1 cellular context compared by ENCODE assay signal in the genomic region with DNA sequence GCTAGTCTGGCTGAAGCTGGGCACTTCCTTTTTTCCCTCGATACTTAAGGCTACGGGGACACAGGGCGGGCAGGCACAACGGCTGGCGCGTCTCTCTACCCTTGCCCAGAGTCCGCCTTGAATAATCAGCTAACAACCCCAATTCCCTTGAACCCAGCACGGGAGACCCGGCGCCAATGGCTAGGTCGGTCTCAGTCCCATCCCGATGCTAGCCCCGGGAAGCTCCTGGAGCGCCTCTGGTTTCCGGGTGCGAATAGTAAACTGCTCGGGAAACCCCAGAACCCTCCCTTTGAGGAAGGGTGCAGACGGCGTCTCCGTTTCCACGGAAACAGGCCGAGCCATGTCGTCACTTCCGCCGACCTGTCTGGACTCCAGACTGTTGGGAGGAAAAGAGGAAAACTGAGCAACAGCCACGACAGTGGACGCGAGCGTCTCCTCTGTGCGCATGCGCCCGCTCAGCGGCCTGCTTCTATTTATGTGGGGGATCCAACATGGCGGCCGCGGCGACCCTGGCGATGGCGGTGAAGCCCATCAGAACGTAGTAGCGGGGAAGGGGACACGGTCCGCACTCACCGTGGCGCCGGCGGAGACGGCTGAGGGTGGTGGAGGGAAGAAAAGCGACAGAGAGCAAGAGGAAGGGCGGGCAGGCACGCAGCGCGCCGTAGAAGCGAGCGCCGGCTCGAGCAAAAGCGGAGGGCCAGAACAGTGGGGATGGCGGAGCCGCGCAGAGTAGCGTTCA.
TF ChIP-seq lines count a peak whose summit lies in the region.

Gene UBN2 (plus strand): TSS at position 464 of the 739 bp plus-strand sequence. CDS start 248 bp downstream, at position 712.

TF ChIP-seq in K562, 482 proteins besides CTCF, POLR2A, EP300 and RAD21 (continued from another document and continues in another):
- TF ChIP-seq ZFP30 (CRISPR knock-in tag; IDR thresholded peaks at IDR 0.05; ENCODE audit: borderline replicate concordance) (no peak), ETV1 (tag; conservative IDR thresholded peaks at IDR 0.05; ENCODE audit: low read depth) (peak; percentile 83), RNF2 (IDR thresholded peaks at IDR 0.05) (no peak), PCBP1 (IDR thresholded peaks at IDR 0.05; ENCODE audit: low read depth, low read length, poor library complexity, severe bottlenecking) (peak; percentile 40), SNRNP70 (optimal IDR thresholded peaks at IDR 0.05; ENCODE audit: low read depth, low read length) (no peak), TOE1 (IDR thresholded peaks at IDR 0.05; ENCODE audit: borderline replicate concordance) (peak; percentile 15; the same call in 1 of the 2 replicates), TOE1 (CRISPR knock-in tag; IDR thresholded peaks at IDR 0.05; ENCODE audit: borderline replicate concordance, low read depth) (peak; percentile 92; the same call in 1 of the 2 replicates), EP400 (IDR thresholded peaks at IDR 0.05) (peak; percentile 86), NCOA1 (IDR thresholded peaks at IDR 0.05; ENCODE audit: low read depth) (no peak), KDM1A (IDR thresholded peaks at IDR 0.05) (no peak), NCOA6 (IDR thresholded peaks at IDR 0.05) (no peak), THRB (CRISPR knock-in tag; conservative IDR thresholded peaks at IDR 0.05) (0 out of 2 replicates have a peak, but pooled peaks have one; percentile 39), NFXL1 (CRISPR knock-in tag; IDR thresholded peaks at IDR 0.05) (no peak), ZNF140 (CRISPR knock-in tag; IDR thresholded peaks at IDR 0.05) (no peak), STAG1 (CRISPR knock-in tag; IDR thresholded peaks at IDR 0.05; ENCODE audit: borderline replicate concordance) (no peak), ZC3H4 (CRISPR knock-in tag; IDR thresholded peaks at IDR 0.05; ENCODE audit: borderline replicate concordance) (no peak), TBL1XR1 (IDR thresholded peaks at IDR 0.05; ENCODE audit: low read length in 2 of 2) (peak in 1 of 2 experiments; percentile 18; a peak in 1 of 4 replicates), HSF4 (CRISPR knock-in tag; IDR thresholded peaks at IDR 0.05; ENCODE audit: borderline replicate concordance) (no peak), FOXK1 (CRISPR knock-in tag; IDR thresholded peaks at IDR 0.05; ENCODE audit: borderline replicate concordance) (peak; percentile 98), ZNF174 (CRISPR knock-in tag; IDR thresholded peaks at IDR 0.05) (no peak), PML (IDR thresholded peaks at IDR 0.05; ENCODE audit: low read length) (peak; percentile 78; the same call in 1 of the 2 replicates), POLR2B (IDR thresholded peaks at IDR 0.05; ENCODE audit: low read depth, partially characterized antibody) (peak; percentile 98), RBM14 (IDR thresholded peaks at IDR 0.05; ENCODE audit: borderline replicate concordance, insufficient read depth, low read depth, low read length) (no peak; the same call in 1 of the 2 replicates), FOXA1 (IDR thresholded peaks at IDR 0.05; ENCODE audit: borderline replicate concordance) (no peak), FOS (IDR thresholded peaks at IDR 0.05; ENCODE audit: extremely low read depth, insufficient read length) (no peak), ZNF431 (CRISPR knock-in tag; IDR thresholded peaks at IDR 0.05) (no peak; the same call in 1 of the 2 replicates), MTA3 (IDR thresholded peaks at IDR 0.05; ENCODE audit: borderline replicate concordance) (peak; percentile 91; the same call in 1 of the 2 replicates), RBBP5 (IDR thresholded peaks at IDR 0.05; ENCODE audit: borderline replicate concordance, insufficient read depth, low read length, poor library complexity, severe bottlenecking) (peak; percentile 100), ZNF395 (CRISPR knock-in tag; IDR thresholded peaks at IDR 0.05) (no peak), WHSC1 (IDR thresholded peaks at IDR 0.05; ENCODE audit: low read length) (no peak), TRIM28 (IDR thresholded peaks at IDR 0.05) (peak; percentile 34; the same call in 1 of the 2 replicates), ZNF583 (CRISPR knock-in tag; IDR thresholded peaks at IDR 0.05) (no peak), ETV5 (CRISPR knock-in tag; IDR thresholded peaks at IDR 0.05; ENCODE audit: low read depth) (peak; percentile 67; the same call in 1 of the 2 replicates), PHF21A (IDR thresholded peaks at IDR 0.05; ENCODE audit: borderline replicate concordance, low read depth) (peak; percentile 90; the same call in 1 of the 2 replicates), ZNF764 (CRISPR knock-in tag; IDR thresholded peaks at IDR 0.05; ENCODE audit: low read depth) (0 out of 2 replicates have a peak, but pooled peaks have one; percentile 59), SETDB1 (IDR thresholded peaks at IDR 0.05; ENCODE audit: low read length) (peak; percentile 96), ZNF143 (CRISPR knock-in tag; IDR thresholded peaks at IDR 0.05) (no peak; the same call in 1 of the 2 replicates), PHF20 (IDR thresholded peaks at IDR 0.05; ENCODE audit: partially characterized antibody) (peak; percentile 82), ZNF316 (IDR thresholded peaks at IDR 0.05) (peak; percentile 76)
- TF ChIP-seq, protein P1, sequence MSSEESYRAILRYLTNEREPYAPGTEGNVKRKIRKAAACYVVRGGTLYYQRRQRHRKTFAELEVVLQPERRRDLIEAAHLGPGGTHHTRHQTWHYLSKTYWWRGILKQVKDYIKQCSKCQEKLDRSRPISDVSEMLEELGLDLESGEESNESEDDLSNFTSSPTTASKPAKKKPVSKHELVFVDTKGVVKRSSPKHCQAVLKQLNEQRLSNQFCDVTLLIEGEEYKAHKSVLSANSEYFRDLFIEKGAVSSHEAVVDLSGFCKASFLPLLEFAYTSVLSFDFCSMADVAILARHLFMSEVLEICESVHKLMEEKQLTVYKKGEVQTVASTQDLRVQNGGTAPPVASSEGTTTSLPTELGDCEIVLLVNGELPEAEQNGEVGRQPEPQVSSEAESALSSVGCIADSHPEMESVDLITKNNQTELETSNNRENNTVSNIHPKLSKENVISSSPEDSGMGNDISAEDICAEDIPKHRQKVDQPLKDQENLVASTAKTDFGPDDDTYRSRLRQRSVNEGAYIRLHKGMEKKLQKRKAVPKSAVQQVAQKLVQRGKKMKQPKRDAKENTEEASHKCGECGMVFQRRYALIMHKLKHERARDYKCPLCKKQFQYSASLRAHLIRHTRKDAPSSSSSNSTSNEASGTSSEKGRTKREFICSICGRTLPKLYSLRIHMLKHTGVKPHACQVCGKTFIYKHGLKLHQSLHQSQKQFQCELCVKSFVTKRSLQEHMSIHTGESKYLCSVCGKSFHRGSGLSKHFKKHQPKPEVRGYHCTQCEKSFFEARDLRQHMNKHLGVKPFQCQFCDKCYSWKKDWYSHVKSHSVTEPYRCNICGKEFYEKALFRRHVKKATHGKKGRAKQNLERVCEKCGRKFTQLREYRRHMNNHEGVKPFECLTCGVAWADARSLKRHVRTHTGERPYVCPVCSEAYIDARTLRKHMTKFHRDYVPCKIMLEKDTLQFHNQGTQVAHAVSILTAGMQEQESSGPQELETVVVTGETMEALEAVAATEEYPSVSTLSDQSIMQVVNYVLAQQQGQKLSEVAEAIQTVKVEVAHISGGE (CRISPR knock-in tag; IDR thresholded peaks at IDR 0.05), result peak in 2 of 3 experiments; percentile 42 to 87; a peak in 3 of 6 replicates
- TF ChIP-seq, protein P2, sequence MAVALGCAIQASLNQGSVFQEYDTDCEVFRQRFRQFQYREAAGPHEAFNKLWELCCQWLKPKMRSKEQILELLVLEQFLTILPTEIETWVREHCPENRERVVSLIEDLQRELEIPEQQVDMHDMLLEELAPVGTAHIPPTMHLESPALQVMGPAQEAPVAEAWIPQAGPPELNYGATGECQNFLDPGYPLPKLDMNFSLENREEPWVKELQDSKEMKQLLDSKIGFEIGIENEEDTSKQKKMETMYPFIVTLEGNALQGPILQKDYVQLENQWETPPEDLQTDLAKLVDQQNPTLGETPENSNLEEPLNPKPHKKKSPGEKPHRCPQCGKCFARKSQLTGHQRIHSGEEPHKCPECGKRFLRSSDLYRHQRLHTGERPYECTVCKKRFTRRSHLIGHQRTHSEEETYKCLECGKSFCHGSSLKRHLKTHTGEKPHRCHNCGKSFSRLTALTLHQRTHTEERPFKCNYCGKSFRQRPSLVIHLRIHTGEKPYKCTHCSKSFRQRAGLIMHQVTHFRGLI (CRISPR knock-in tag; IDR thresholded peaks at IDR 0.05), result no peak
- TF ChIP-seq, protein P3, sequence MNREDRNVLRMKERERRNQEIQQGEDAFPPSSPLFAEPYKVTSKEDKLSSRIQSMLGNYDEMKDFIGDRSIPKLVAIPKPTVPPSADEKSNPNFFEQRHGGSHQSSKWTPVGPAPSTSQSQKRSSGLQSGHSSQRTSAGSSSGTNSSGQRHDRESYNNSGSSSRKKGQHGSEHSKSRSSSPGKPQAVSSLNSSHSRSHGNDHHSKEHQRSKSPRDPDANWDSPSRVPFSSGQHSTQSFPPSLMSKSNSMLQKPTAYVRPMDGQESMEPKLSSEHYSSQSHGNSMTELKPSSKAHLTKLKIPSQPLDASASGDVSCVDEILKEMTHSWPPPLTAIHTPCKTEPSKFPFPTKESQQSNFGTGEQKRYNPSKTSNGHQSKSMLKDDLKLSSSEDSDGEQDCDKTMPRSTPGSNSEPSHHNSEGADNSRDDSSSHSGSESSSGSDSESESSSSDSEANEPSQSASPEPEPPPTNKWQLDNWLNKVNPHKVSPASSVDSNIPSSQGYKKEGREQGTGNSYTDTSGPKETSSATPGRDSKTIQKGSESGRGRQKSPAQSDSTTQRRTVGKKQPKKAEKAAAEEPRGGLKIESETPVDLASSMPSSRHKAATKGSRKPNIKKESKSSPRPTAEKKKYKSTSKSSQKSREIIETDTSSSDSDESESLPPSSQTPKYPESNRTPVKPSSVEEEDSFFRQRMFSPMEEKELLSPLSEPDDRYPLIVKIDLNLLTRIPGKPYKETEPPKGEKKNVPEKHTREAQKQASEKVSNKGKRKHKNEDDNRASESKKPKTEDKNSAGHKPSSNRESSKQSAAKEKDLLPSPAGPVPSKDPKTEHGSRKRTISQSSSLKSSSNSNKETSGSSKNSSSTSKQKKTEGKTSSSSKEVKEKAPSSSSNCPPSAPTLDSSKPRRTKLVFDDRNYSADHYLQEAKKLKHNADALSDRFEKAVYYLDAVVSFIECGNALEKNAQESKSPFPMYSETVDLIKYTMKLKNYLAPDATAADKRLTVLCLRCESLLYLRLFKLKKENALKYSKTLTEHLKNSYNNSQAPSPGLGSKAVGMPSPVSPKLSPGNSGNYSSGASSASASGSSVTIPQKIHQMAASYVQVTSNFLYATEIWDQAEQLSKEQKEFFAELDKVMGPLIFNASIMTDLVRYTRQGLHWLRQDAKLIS (CRISPR knock-in tag; IDR thresholded peaks at IDR 0.05), result peak; percentile 70; the same call in 1 of the 2 replicates
- TF ChIP-seq, protein P4, sequence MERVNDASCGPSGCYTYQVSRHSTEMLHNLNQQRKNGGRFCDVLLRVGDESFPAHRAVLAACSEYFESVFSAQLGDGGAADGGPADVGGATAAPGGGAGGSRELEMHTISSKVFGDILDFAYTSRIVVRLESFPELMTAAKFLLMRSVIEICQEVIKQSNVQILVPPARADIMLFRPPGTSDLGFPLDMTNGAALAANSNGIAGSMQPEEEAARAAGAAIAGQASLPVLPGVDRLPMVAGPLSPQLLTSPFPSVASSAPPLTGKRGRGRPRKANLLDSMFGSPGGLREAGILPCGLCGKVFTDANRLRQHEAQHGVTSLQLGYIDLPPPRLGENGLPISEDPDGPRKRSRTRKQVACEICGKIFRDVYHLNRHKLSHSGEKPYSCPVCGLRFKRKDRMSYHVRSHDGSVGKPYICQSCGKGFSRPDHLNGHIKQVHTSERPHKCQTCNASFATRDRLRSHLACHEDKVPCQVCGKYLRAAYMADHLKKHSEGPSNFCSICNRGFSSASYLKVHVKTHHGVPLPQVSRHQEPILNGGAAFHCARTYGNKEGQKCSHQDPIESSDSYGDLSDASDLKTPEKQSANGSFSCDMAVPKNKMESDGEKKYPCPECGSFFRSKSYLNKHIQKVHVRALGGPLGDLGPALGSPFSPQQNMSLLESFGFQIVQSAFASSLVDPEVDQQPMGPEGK (CRISPR knock-in tag; IDR thresholded peaks at IDR 0.05; ENCODE audit: borderline replicate concordance), result no peak
- TF ChIP-seq, protein P5, sequence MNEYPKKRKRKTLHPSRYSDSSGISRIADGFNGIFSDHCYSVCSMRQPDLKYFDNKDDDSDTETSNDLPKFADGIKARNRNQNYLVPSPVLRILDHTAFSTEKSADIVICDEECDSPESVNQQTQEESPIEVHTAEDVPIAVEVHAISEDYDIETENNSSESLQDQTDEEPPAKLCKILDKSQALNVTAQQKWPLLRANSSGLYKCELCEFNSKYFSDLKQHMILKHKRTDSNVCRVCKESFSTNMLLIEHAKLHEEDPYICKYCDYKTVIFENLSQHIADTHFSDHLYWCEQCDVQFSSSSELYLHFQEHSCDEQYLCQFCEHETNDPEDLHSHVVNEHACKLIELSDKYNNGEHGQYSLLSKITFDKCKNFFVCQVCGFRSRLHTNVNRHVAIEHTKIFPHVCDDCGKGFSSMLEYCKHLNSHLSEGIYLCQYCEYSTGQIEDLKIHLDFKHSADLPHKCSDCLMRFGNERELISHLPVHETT (CRISPR knock-in tag; conservative IDR thresholded peaks at IDR 0.05 in 1 of 2, IDR thresholded peaks at IDR 0.05 in 1 of 2), result peak in 1 of 2 experiments; percentile 32; a peak in 1 of 4 replicates
